8 cellular contexts compared by ENCODE assay signal in the genomic region with DNA sequence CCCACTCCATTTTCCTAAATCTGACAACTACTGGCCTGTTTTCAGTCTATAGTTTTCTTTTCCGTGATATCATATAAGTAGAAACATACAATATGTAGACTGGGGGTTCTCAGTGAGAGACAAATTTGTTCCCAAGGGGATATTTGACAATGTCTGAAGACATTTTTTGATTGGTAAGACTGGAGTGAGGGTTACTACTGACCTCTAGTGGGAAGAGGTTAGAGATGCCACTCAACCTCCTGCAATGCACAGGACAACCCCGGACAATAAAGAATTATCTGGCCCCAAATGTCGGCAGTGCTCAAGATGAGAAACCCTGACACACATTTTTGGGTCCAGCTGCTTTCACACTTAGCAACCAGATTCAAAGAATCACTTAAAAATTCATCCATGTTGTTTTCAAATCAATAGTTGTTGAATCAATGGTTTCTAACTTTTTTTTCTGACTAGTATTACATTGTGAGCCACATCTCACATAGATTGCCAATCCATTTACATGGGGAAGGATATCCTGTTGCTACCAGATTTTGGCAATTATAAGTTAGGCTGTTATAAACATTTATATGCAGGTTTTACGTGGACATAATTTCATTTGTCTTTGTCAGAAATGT.
DNase-seq lines count a peak whose midpoint lies in the region; ATAC-seq, FAIRE-seq and TF ChIP-seq lines count a peak whose summit lies in the region.

No MANE protein-coding gene starts in this region.

- DNase-seq in A673 (ENCODE audit: low spot score) = peak; percentile 44
- DNase-seq in HT-29 (ENCODE audit: low spot score) = peak; percentile 36
- peak; percentile 14 for DNase-seq in SHP77 treated with DMSO at 0.1 percent for 48 hours (lab: John Stamatoyannopoulos, UW)
- no peak for DNase-seq in kidney
- DNase-seq in NCI-H1930 (lab: John Stamatoyannopoulos, UW) = no peak

- no peaks in the 10 kb centered on the region for H3K36me3 ChIP-seq in A673 (ENCODE audit: insufficient read depth, low read length, poor library complexity, severe bottlenecking)
- no peaks in the 10 kb centered on the region for H3K36me3 ChIP-seq in kidney (ENCODE audit: control insufficient read depth in 1 of 2, insufficient read depth in 2 of 2, low read length in 2 of 2)

- no peak for FAIRE-seq in kidney (lab: Jason Lieb, UNC)

- ATAC-seq in GM18870 (IDR thresholded peaks at IDR 0.05; ENCODE audit: unreplicated experiment) = peak; percentile 75
- ATAC-seq in GM21381 (IDR thresholded peaks at IDR 0.05; ENCODE audit: unreplicated experiment) = no peak
- no peak for ATAC-seq in HG03025 (IDR thresholded peaks at IDR 0.05; ENCODE audit: low FRiP score, unreplicated experiment)

- H3K4me1 ChIP-seq in A673 (ENCODE audit: insufficient read depth, low read length, poor library complexity, severe bottlenecking) (no peaks in the 10 kb centered on the region), kidney (ENCODE audit: control insufficient read depth in 1 of 2, insufficient read depth in 1 of 2, low read depth in 1 of 2, low read length in 2 of 2) (no peaks in the 10 kb centered on the region)

- POLR2A ChIA-PET in A673 (lab: Charles Lee; ENCODE audit: low non-redundant PET) = no interaction called here

- no peaks in the 10 kb centered on the region for H3K27me3 ChIP-seq in A673 (replicated peaks; ENCODE audit: insufficient read depth, low read depth, low read length, poor library complexity)

- BruUV-seq in A673 (replicated peaks; lab: Mats Ljungman, UMichigan) = no TSS peak

- intact Hi-C loops in A673 (cut with micrococcal nuclease; ENCODE audit: unreplicated experiment) = loop anchor here (5.0 kb wide), 1 partner anchor 92 kb away; no protein-coding TSS in a partner anchor
- intact Hi-C loops in kidney (cut with DNase I) = no loop called here

- no peak overlapping the region for H3K4me3 ChIP-seq in A673 (ENCODE audit: low read depth, low read length, poor library complexity, severe bottlenecking)
- H3K4me3 ChIP-seq in kidney (ENCODE audit: low read length in 2 of 2) = no peak overlapping the region

- TF ChIP-seq CTCF in A673 (conservative IDR thresholded peaks at IDR 0.05; ENCODE audit: low read depth, low read length) = peak; percentile 56
- TF ChIP-seq CTCF in kidney (IDR thresholded peaks at IDR 0.05; ENCODE audit: borderline replicate concordance, extremely low read depth, insufficient read depth) = peak; percentile 40

- CTCF ChIA-PET in A673 (lab: Charles Lee) = no interaction called here

- no peak overlapping the region for H3K9ac ChIP-seq in kidney (ENCODE audit: low read length in 2 of 2)

- no peak overlapping the region for H3K27ac ChIP-seq in A673 (ENCODE audit: low read depth, low read length, poor library complexity, severe bottlenecking)
- no peak overlapping the region for H3K27ac ChIP-seq in kidney (ENCODE audit: low read depth in 2 of 2, low read length in 2 of 2)

- H3K9me3 ChIP-seq in A673 (ENCODE audit: low read depth, low read length, poor library complexity, severe bottlenecking) = no peaks in the 10 kb centered on the region
- H3K9me3 ChIP-seq in kidney (ENCODE audit: control insufficient read depth in 1 of 2, low read length in 2 of 2) = no peaks in the 10 kb centered on the region

Comparison
In these comparisons a context has a peak if more than half of its experiments do, and no peak if none do; other contexts are left out.
1. DNase-seq: peak in A673 (single experiment), HT-29 (single experiment) and SHP77 treated with DMSO at 0.1 percent for 48 hours (single experiment); none in kidney (single experiment) and NCI-H1930 (0 of 2).